ENCODE assay signal across 37 cellular contexts in genomic region chr16:68999114-68999513, GRCh38.
"Had no signal": no experiment of that assay in that cellular context is flagged by ENCODE, and none has a peak within 500 bp of the region (broad histone marks: within the 10 kb centered on the region; RNA-seq: fewer than 3 reads in every experiment).

No MANE protein-coding gene starts in this region.

- H3K4me1 ChIP-seq: colonic mucosa had no signal

- DNase-seq: activated B cell treated with CpG ODN at 0.5 μM for 24 hours; activated CD4-positive, alpha-beta T cell treated with anti-CD3 and anti-CD28 coated beads for 48 hours; activated CD4-positive, alpha-beta T cell treated with anti-CD3 and anti-CD28 coated beads, Interleukin-2, amount 50 U/mL, for 1 hour; activated CD4-positive, alpha-beta T cell treated with anti-CD3 and anti-CD28 coated beads, Interleukin-2, amount 50 U/mL, for 48 hours; activated CD8-positive, alpha-beta memory T cell treated with anti-CD3 and anti-CD28 coated beads, Interleukin-2, amount 10 ng/mL, durations not matched to agents 7 days and 5 days; activated CD8-positive, alpha-beta memory T cell treated with anti-CD3 and anti-CD28 coated beads, Interleukin-2, amount 50 U/mL, for 4 hours; activated CD8-positive, alpha-beta T cell treated with anti-CD3 and anti-CD28 coated beads for 36 hours; activated effector memory CD4-positive, alpha-beta T cell treated with anti-CD3 and anti-CD28 coated beads, Interleukin-2, amount 50 U/mL, for 16 hours; activated naive CD4-positive, alpha-beta T cell treated with anti-CD3 and anti-CD28 coated beads for 36 hours; activated naive CD8-positive, alpha-beta T cell treated with anti-CD3 and anti-CD28 coated beads for 36 hours; activated naive CD8-positive, alpha-beta T cell treated with anti-CD3 and anti-CD28 coated beads, Interleukin-2, amount 50 U/mL, for 24 hours; activated T-cell treated with anti-CD3 and anti-CD28 coated beads, Interleukin-2, amount 50 U/mL, for 1 hour; activated T-cell treated with anti-CD3 and anti-CD28 coated beads, Interleukin-2, amount 50 U/mL, for 48 hours; adrenal gland; amygdala; aorta; body of pancreas; central memory CD4-positive, alpha-beta T cell; cerebellar nuclear complex; colonic mucosa; dorsolateral prefrontal cortex; effector memory CD4-positive, alpha-beta T cell; foreskin fibroblast; head of caudate nucleus; T-helper 1 cell; T-helper 17 cell; T1000; WERI-Rb-1 had no signal

- H3K27me3 Mint-ChIP-seq: activated B cell treated with CpG ODN at 0.5 μM for 24 hours; activated CD8-positive, alpha-beta memory T cell treated with anti-CD3 and anti-CD28 coated beads, Interleukin-2, amount 10 ng/mL, durations not matched to agents 7 days and 5 days; activated CD8-positive, alpha-beta T cell treated with anti-CD3 and anti-CD28 coated beads for 36 hours; activated naive CD4-positive, alpha-beta T cell treated with anti-CD3 and anti-CD28 coated beads, Interleukin-2, amount 50 U/mL, for 24 hours; activated naive CD8-positive, alpha-beta T cell treated with anti-CD3 and anti-CD28 coated beads for 36 hours; activated naive CD8-positive, alpha-beta T cell treated with anti-CD3 and anti-CD28 coated beads, Interleukin-2, amount 50 U/mL, for 24 hours; dendritic cell treated with granulocyte-macrophage colony-stimulating factor and Interleukin-4, amounts not matched to agents 40 ng/mL and 50 ng/mL, for 4 days; T-helper 17 cell had no signal

- H3K4me3 Mint-ChIP-seq: activated B cell treated with CpG ODN at 0.5 μM for 24 hours; activated CD8-positive, alpha-beta memory T cell treated with anti-CD3 and anti-CD28 coated beads, Interleukin-2, amount 10 ng/mL, durations not matched to agents 7 days and 5 days; activated CD8-positive, alpha-beta T cell treated with anti-CD3 and anti-CD28 coated beads for 36 hours; activated naive CD4-positive, alpha-beta T cell treated with anti-CD3 and anti-CD28 coated beads for 36 hours; activated naive CD4-positive, alpha-beta T cell treated with anti-CD3 and anti-CD28 coated beads, Interleukin-2, amount 50 U/mL, for 24 hours; activated naive CD8-positive, alpha-beta T cell treated with anti-CD3 and anti-CD28 coated beads for 36 hours; activated naive CD8-positive, alpha-beta T cell treated with anti-CD3 and anti-CD28 coated beads, Interleukin-2, amount 50 U/mL, for 24 hours; activated T-helper 1 cell treated with anti-CD3 and anti-CD28 coated beads, Interleukin-12 subunit alpha, Interleukin-12 subunit beta, Interleukin-2, Interleukin-4 antibody, amounts not matched to agents 30 ng/mL and 10 ng/mL and 1 ng/mL, durations not matched to agents 14 hours and 24 hours and 36 hours; dendritic cell treated with granulocyte-macrophage colony-stimulating factor and Interleukin-4, amounts not matched to agents 40 ng/mL and 50 ng/mL, for 4 days; T-helper 17 cell; T-helper 2 cell treated with Interferon-gamma antibody and Interleukin-4, amounts not matched to agents 5 μg/mL and 100 μg/mL, for 36 hours had no signal

- H3K36me3 ChIP-seq: adrenal gland, cardiac muscle cell, colonic mucosa, WERI-Rb-1 had no signal

- FAIRE-seq: frontal cortex had no signal

- H3K9me3 Mint-ChIP-seq: activated naive CD4-positive, alpha-beta T cell treated with anti-CD3 and anti-CD28 coated beads, Interleukin-2, amount 50 U/mL, for 24 hours had no signal

- H3K4me3 ChIP-seq: adrenal gland, body of pancreas, cardiac muscle cell, colonic mucosa had no signal

- H3K9me3 ChIP-seq: body of pancreas, colonic mucosa had no signal

- H3K4me1 Mint-ChIP-seq: activated B cell treated with CpG ODN at 0.5 μM for 24 hours; activated CD8-positive, alpha-beta memory T cell treated with anti-CD3 and anti-CD28 coated beads, Interleukin-2, amount 10 ng/mL, durations not matched to agents 7 days and 5 days; activated naive CD4-positive, alpha-beta T cell treated with anti-CD3 and anti-CD28 coated beads, Interleukin-2, amount 50 U/mL, for 24 hours; activated naive CD8-positive, alpha-beta T cell treated with anti-CD3 and anti-CD28 coated beads for 36 hours; activated naive CD8-positive, alpha-beta T cell treated with anti-CD3 and anti-CD28 coated beads, Interleukin-2, amount 50 U/mL, for 24 hours; T-helper 17 cell had no signal

- H3K27me3 ChIP-seq: adrenal gland, body of pancreas, cardiac muscle cell, colonic mucosa, dorsolateral prefrontal cortex had no signal

- H3K27ac ChIP-seq: adrenal gland, body of pancreas, cardiac muscle cell, colonic mucosa, epithelial cell of prostate, WERI-Rb-1 had no signal

- H3K27ac Mint-ChIP-seq: activated B cell treated with CpG ODN at 0.5 μM for 24 hours; activated CD8-positive, alpha-beta memory T cell treated with anti-CD3 and anti-CD28 coated beads, Interleukin-2, amount 10 ng/mL, durations not matched to agents 7 days and 5 days; activated CD8-positive, alpha-beta T cell treated with anti-CD3 and anti-CD28 coated beads for 36 hours; activated naive CD4-positive, alpha-beta T cell treated with anti-CD3 and anti-CD28 coated beads for 36 hours; activated naive CD4-positive, alpha-beta T cell treated with anti-CD3 and anti-CD28 coated beads, Interleukin-2, amount 50 U/mL, for 24 hours; activated naive CD8-positive, alpha-beta T cell treated with anti-CD3 and anti-CD28 coated beads for 36 hours; activated naive CD8-positive, alpha-beta T cell treated with anti-CD3 and anti-CD28 coated beads, Interleukin-2, amount 50 U/mL, for 24 hours; activated T-helper 1 cell treated with anti-CD3 and anti-CD28 coated beads, Interleukin-12 subunit alpha, Interleukin-12 subunit beta, Interleukin-2, Interleukin-4 antibody, amounts not matched to agents 30 ng/mL and 10 ng/mL and 1 ng/mL, durations not matched to agents 14 hours and 24 hours and 36 hours; activated T-helper 2 cell treated with anti-CD3 and anti-CD28 coated beads, Interferon-gamma antibody, Interleukin-2, Interleukin-4, amounts not matched to agents 10 μg/mL and 5 μg/mL and 100 μg/mL, durations not matched to agents 14 hours and 24 hours and 36 hours; dendritic cell treated with granulocyte-macrophage colony-stimulating factor and Interleukin-4, amounts not matched to agents 40 ng/mL and 50 ng/mL, for 4 days; T-helper 17 cell; T-helper 2 cell treated with Interferon-gamma antibody and Interleukin-4, amounts not matched to agents 5 μg/mL and 100 μg/mL, for 36 hours had no signal

- ATAC-seq: activated CD4-positive, CD25-positive, alpha-beta regulatory T cell treated with anti-CD3 and anti-CD28 coated beads, Interleukin-2, amount 50 U/mL, for 24 hours; activated CD8-positive, alpha-beta memory T cell treated with anti-CD3 and anti-CD28 coated beads, Interleukin-2, amount 10 ng/mL, durations not matched to agents 7 days and 5 days; activated CD8-positive, alpha-beta T cell treated with anti-CD3 and anti-CD28 coated beads for 36 hours; activated naive CD8-positive, alpha-beta T cell treated with anti-CD3 and anti-CD28 coated beads, Interleukin-2, amount 50 U/mL, for 24 hours; body of pancreas; T-helper 17 cell had no signal
